34 cellular contexts compared by ENCODE assay signal in genomic region chr11:15683528-15683927, GRCh38.
A peak's percentile ranks its signal among the peaks of the same experiment; 100 is the strongest.
DNase-seq lines count a peak whose midpoint lies in the region; ATAC-seq, FAIRE-seq and TF ChIP-seq lines count a peak whose summit lies in the region.
"Had no signal": no experiment of that assay in that cellular context is flagged by ENCODE, and none has a peak within 500 bp of the region (broad histone marks: within the 10 kb centered on the region; RNA-seq: fewer than 3 reads in every experiment).

No MANE protein-coding gene starts in this region.

- FAIRE-seq in A549 (lab: Jason Lieb, UNC) = no peak
- no peak for FAIRE-seq in K562 (lab: Jason Lieb, UNC)
- FAIRE-seq: A204.1, D721Med had no signal

- H3K4ac ChIP-seq in IMR-90 (ENCODE audit: low read depth, low read length) = no peak overlapping the region

- TF ChIP-seq CTCF in A549 (IDR thresholded peaks at IDR 0.05) (no peak), IMR-90 (conservative IDR thresholded peaks at IDR 0.05; ENCODE audit: low read depth, low read length) (no peak), K562 (IDR thresholded peaks at IDR 0.05 in 2 of 3, conservative IDR thresholded peaks at IDR 0.05 in 1 of 3; ENCODE audit: insufficient read depth in 2 of 3, low read depth in 1 of 3, low read length in 3 of 3) (no peak), coronary artery (IDR thresholded peaks at IDR 0.05) (no peak), GM13977 (IDR thresholded peaks at IDR 0.05; ENCODE audit: extremely low read depth, insufficient read depth, missing control alignments) (no peak)

- H4K8ac ChIP-seq in IMR-90 (ENCODE audit: low read depth in 2 of 2, low read length in 2 of 2) = no peak overlapping the region

- dilution Hi-C loops in IMR-90 (cut with HindIII; ENCODE audit: low sequenced_read_pairs, unreplicated experiment) = no loop called here

- intact Hi-C loops in IMR-90 (cut with micrococcal nuclease) (no loop called here), K562 (cut with micrococcal nuclease) (no loop called here)

- H3K27ac ChIP-seq in A549 (no peak overlapping the region), IMR-90 (ENCODE audit: insufficient read depth, low read length) (no peak overlapping the region), K562 (ENCODE audit: extremely low read depth, low read depth, low read length) (no peak overlapping the region), coronary artery (no peak overlapping the region), Karpas-422 (ENCODE audit: low read length) (no peak overlapping the region)
- H3K27ac ChIP-seq: 22Rv1; BLaER1; BLaER1 treated with 17β-estradiol and CSF1 and Interleukin-3, amounts not matched to agents 10 nM and 100 nM; C4-2B had no signal

- no peaks in the 10 kb centered on the region for H3K27me3 ChIP-seq in IMR-90 (ENCODE audit: control insufficient read depth, insufficient read depth, low read length)
- no peaks in the 10 kb centered on the region for H3K27me3 ChIP-seq in K562 (ENCODE audit: control insufficient read depth in 2 of 2, insufficient read depth in 2 of 2, low read length in 2 of 2)
- no peaks in the 10 kb centered on the region for H3K27me3 ChIP-seq in Karpas-422 (ENCODE audit: low read length)
- H3K27me3 ChIP-seq: BE2C; BLaER1; BLaER1 treated with 17β-estradiol and CSF1 and Interleukin-3, amounts not matched to agents 10 nM and 100 nM had no signal

- TF ChIP-seq RAD21 in A549 (conservative IDR thresholded peaks at IDR 0.05 in 1 of 2, IDR thresholded peaks at IDR 0.05 in 1 of 2) (no peak), IMR-90 (IDR thresholded peaks at IDR 0.05; ENCODE audit: low read length) (no peak), K562 (CRISPR knock-in tag; conservative IDR thresholded peaks at IDR 0.05 in 1 of 2, IDR thresholded peaks at IDR 0.05 in 1 of 2) (no peak)

- ATAC-seq in A549 = no peak
- no peak for ATAC-seq in IMR-90 (ENCODE audit: low read depth)
- ATAC-seq in K562 = no peak
- ATAC-seq: CD8-positive, alpha-beta T cell had no signal

- H3K9me1 ChIP-seq in IMR-90 (ENCODE audit: insufficient read depth, low read length) (no peaks in the 10 kb centered on the region), K562 (ENCODE audit: control insufficient read depth, insufficient read depth, low read length) (no peaks in the 10 kb centered on the region)

- H3K18ac ChIP-seq in IMR-90 (ENCODE audit: low read depth, low read length) = no peak overlapping the region

- H2AFZ ChIP-seq in IMR-90 (replicated peaks; ENCODE audit: low read length, poor library complexity) (no peak overlapping the region), K562 (ENCODE audit: low read depth, low read length) (no peak overlapping the region), Karpas-422 (ENCODE audit: low read length) (no peak overlapping the region)

- CTCF ChIA-PET in A549 (lab: Yijun Ruan, JAX) = no interaction called here
- CTCF ChIA-PET in IMR-90 (lab: Yijun Ruan, JAX) = no interaction called here
- CTCF ChIA-PET in K562 (lab: Yijun Ruan, JAX; ENCODE audit: low intra/inter-chr PET ratio) = no interaction called here

- H3K4me1 ChIP-seq in A549 (no peaks in the 10 kb centered on the region), IMR-90 (ENCODE audit: control insufficient read depth, insufficient read depth, low read length) (no peaks in the 10 kb centered on the region), K562 (replicated peaks in 1 of 2; ENCODE audit: control insufficient read depth in 2 of 2, insufficient read depth in 2 of 2, low read length in 2 of 2) (no peaks in the 10 kb centered on the region), Karpas-422 (ENCODE audit: low read length) (no peaks in the 10 kb centered on the region)
- H3K4me1 ChIP-seq: BE2C, Caco-2 had no signal

- no peak overlapping the region for H2BK20ac ChIP-seq in IMR-90 (ENCODE audit: low read depth, low read length)

- H3K79me2 ChIP-seq in K562 (ENCODE audit: control insufficient read depth, insufficient read depth, low read length) (no peaks in the 10 kb centered on the region), Karpas-422 (ENCODE audit: low read length) (no peaks in the 10 kb centered on the region)

- no peaks in the 10 kb centered on the region for H3K36me3 ChIP-seq in IMR-90 (ENCODE audit: control insufficient read depth, insufficient read depth, low read length)
- no peaks in the 10 kb centered on the region for H3K36me3 ChIP-seq in K562 (ENCODE audit: control insufficient read depth, insufficient read depth, low read length)
- no peaks in the 10 kb centered on the region for H3K36me3 ChIP-seq in Karpas-422 (ENCODE audit: insufficient read depth, low read length)
- H3K36me3 ChIP-seq: BE2C; BLaER1; BLaER1 treated with 17β-estradiol and CSF1 and Interleukin-3, amounts not matched to agents 10 nM and 100 nM had no signal

- no peak overlapping the region for H4K91ac ChIP-seq in IMR-90 (ENCODE audit: insufficient read depth, low read depth, low read length)

- H2BK15ac ChIP-seq in IMR-90 (ENCODE audit: low read depth, low read length) = no peak overlapping the region

- H3K4me3 ChIP-seq in A549 = no peak overlapping the region
- H3K4me3 ChIP-seq in IMR-90 (ENCODE audit: insufficient read depth, low read depth, low read length) = no peak overlapping the region
- H3K4me3 ChIP-seq in K562 = no peak overlapping the region
- no peak overlapping the region for H3K4me3 ChIP-seq in coronary artery
- H3K4me3 ChIP-seq in Karpas-422 (ENCODE audit: low read length) = no peak overlapping the region
- H3K4me3 ChIP-seq: BLaER1; BLaER1 treated with 17β-estradiol and CSF1 and Interleukin-3, amounts not matched to agents 10 nM and 100 nM had no signal

- H2BK5ac ChIP-seq in IMR-90 (ENCODE audit: low read depth, low read length, poor library complexity, severe bottlenecking) = no peak overlapping the region

- H3K56ac ChIP-seq in IMR-90 (ENCODE audit: extremely low read depth, insufficient read depth, low read length) = no peak overlapping the region

- H2AK5ac ChIP-seq in IMR-90 (ENCODE audit: low read depth, low read length) = no peak overlapping the region

- H3K4me2 ChIP-seq in A549 (no peak overlapping the region), IMR-90 (ENCODE audit: low read depth, low read length) (no peak overlapping the region), K562 (ENCODE audit: insufficient read depth, low read length) (no peak overlapping the region), Karpas-422 (ENCODE audit: low read depth, low read length, poor library complexity, severe bottlenecking) (no peak overlapping the region)
- H3K4me2 ChIP-seq: BLaER1; BLaER1 treated with 17β-estradiol and CSF1 and Interleukin-3, amounts not matched to agents 10 nM and 100 nM had no signal

- no peak for TF ChIP-seq POLR2A in A549 (IDR thresholded peaks at IDR 0.05; ENCODE audit: low read length)
- no peak for TF ChIP-seq POLR2A in IMR-90 (IDR thresholded peaks at IDR 0.05; ENCODE audit: low read depth, low read length)
- TF ChIP-seq POLR2A in K562 (conservative IDR thresholded peaks at IDR 0.05) = no peak

- BruUV-seq in IMR-90 (replicated peaks; lab: Mats Ljungman, UMichigan) (no TSS peak), K562 (replicated peaks; lab: Mats Ljungman, UMichigan) (no TSS peak)

- no peak for DNase-seq in A549 (ENCODE audit: low read depth in 1 of 2, low spot score in 1 of 2)
- DNase-seq in IMR-90 = no peak
- no peak for DNase-seq in K562 (ENCODE audit: extremely low read depth in 1 of 4, low spot score in 3 of 4)
- DNase-seq in coronary artery (ENCODE audit: low spot score) = peak; percentile 22
- DNase-seq in GM13977 (ENCODE audit: low spot score) = no peak
- no peak for DNase-seq in NCI-H2029 treated with DMSO at 0.1 percent for 48 hours (lab: John Stamatoyannopoulos, UW)
- no peak for DNase-seq in NCI-H1436 (lab: John Stamatoyannopoulos, UW)
- no peak for DNase-seq in Karpas-422
- DNase-seq: 8988T; ACHN; AML-193; BE2C; C1 segment of cervical spinal cord; Caco-2; Calu3; CD4-positive, alpha-beta memory T cell; CD4-positive, alpha-beta T cell; CD4-positive, CD25-positive, alpha-beta regulatory T cell; CD8-positive, alpha-beta memory T cell; CD8-positive, alpha-beta T cell; COR-L47; DMS 273 treated with DMSO at 0.1 percent for 48 hours; DMS153; DMS53; DMS79; DMS79 treated with DMSO at 0.1 percent for 48 hours; DND-41; EL had no signal

- H3K14ac ChIP-seq in IMR-90 (replicated peaks; ENCODE audit: low read depth, low read length) = no peak overlapping the region

- H4K20me1 ChIP-seq in IMR-90 (ENCODE audit: insufficient read depth, low read length) (no peaks in the 10 kb centered on the region), K562 (replicated peaks; ENCODE audit: control insufficient read depth, insufficient read depth, low read length) (no peaks in the 10 kb centered on the region), Karpas-422 (ENCODE audit: insufficient read depth, low read depth, low read length) (no peaks in the 10 kb centered on the region)
- H4K20me1 ChIP-seq: BLaER1; BLaER1 treated with 17β-estradiol and CSF1 and Interleukin-3, amounts not matched to agents 10 nM and 100 nM had no signal

- no peak overlapping the region for H3K23ac ChIP-seq in IMR-90 (ENCODE audit: low read depth, low read length)

- no peak overlapping the region for H2AK9ac ChIP-seq in IMR-90 (replicated peaks; ENCODE audit: low read depth, low read length, poor library complexity)

- POLR2A ChIA-PET in A549 (lab: Yijun Ruan, JAX) (no interaction called here), IMR-90 (lab: Charles Lee; ENCODE audit: unreplicated experiment) (no interaction called here), K562 (lab: Yijun Ruan, JAX) (no interaction called here)

- in situ Hi-C loops in IMR-90 (cut with MboI; ENCODE audit: low sequenced_read_pairs) = no loop called here
- in situ Hi-C loops in K562 (cut with MboI) = no loop called here
- in situ Hi-C loops in GM13977 (cut with MboI; ENCODE audit: low pct_unique_long_range_greater_than_20kb, low sequenced_read_pairs, unreplicated experiment) = no loop called here

- TF ChIP-seq EP300 in A549 (IDR thresholded peaks at IDR 0.05) (no peak), K562 (IDR thresholded peaks at IDR 0.05; ENCODE audit: low read length) (no peak)

- H3K9ac ChIP-seq in IMR-90 (ENCODE audit: low read depth, low read length) (no peak overlapping the region), K562 (ENCODE audit: insufficient read depth in 1 of 2, low read depth in 2 of 2, low read length in 2 of 2) (no peak overlapping the region), Karpas-422 (ENCODE audit: low read length) (no peak overlapping the region)
- H3K9ac ChIP-seq: BLaER1; BLaER1 treated with 17β-estradiol and CSF1 and Interleukin-3, amounts not matched to agents 10 nM and 100 nM had no signal

- H3K79me1 ChIP-seq in IMR-90 (ENCODE audit: low read depth in 1 of 2, low read length in 2 of 2) = no peaks in the 10 kb centered on the region

- no peak overlapping the region for H4K5ac ChIP-seq in IMR-90 (ENCODE audit: low read depth, low read length)

- no peaks in the 10 kb centered on the region for H3K9me2 ChIP-seq in Karpas-422 (replicated peaks; ENCODE audit: insufficient read depth, low read length)

- H3K9me3 ChIP-seq in A549 (no peaks in the 10 kb centered on the region), IMR-90 (ENCODE audit: control insufficient read depth, insufficient read depth, low read length) (no peaks in the 10 kb centered on the region), K562 (replicated peaks; ENCODE audit: control insufficient read depth, insufficient read depth, low read depth, low read length) (no peaks in the 10 kb centered on the region), Karpas-422 (ENCODE audit: low read length) (no peaks in the 10 kb centered on the region)
- H3K9me3 ChIP-seq: BE2C, Caco-2 had no signal

- H2BK120ac ChIP-seq in IMR-90 (ENCODE audit: low read depth, low read length) = no peak overlapping the region

TF ChIP-seq in K562, 482 proteins besides CTCF, POLR2A, EP300 and RAD21 (continues in another document):
- TF ChIP-seq C11orf30 (IDR thresholded peaks at IDR 0.05; ENCODE audit: low read depth) = peak; percentile 45

Comparison
In these comparisons a context has a peak if more than half of its experiments do, and no peak if none do; other contexts are left out.
1. Of the 35 proteins assayed by ChIP-seq in both K562 and A549: peak only in K562: none; only in A549: none; in both: MAFK; in neither: 34.